In genomic region chr17:37180371-37180770, GRCh38 we compare ENCODE assay signal across 16 cellular contexts.
"Had no signal": no experiment of that assay in that cellular context is flagged by ENCODE, and none has a peak within 500 bp of the region (broad histone marks: within the 10 kb centered on the region; RNA-seq: fewer than 3 reads in every experiment).

No MANE protein-coding gene starts in this region.

- H3K27me3 Mint-ChIP-seq: activated CD4-positive, alpha-beta T cell treated with anti-CD3 and anti-CD28 coated beads for 36 hours; activated naive CD8-positive, alpha-beta T cell treated with anti-CD3 and anti-CD28 coated beads, Interleukin-2, amount 10 ng/mL, durations not matched to agents 7 days and 5 days; dendritic cell treated with granulocyte-macrophage colony-stimulating factor and Interleukin-4, amounts not matched to agents 40 ng/mL and 50 ng/mL, for 4 days; effector memory CD8-positive, alpha-beta T cell; stimulated activated naive B cell treated with anti-CD40 and anti-IgM and Interleukin-4, amounts not matched to agents 10 μg/mL and 1 μg/mL and 100 μg/mL, for 72 hours had no signal

- H3K9me3 Mint-ChIP-seq: activated naive CD8-positive, alpha-beta T cell treated with anti-CD3 and anti-CD28 coated beads, Interleukin-2, amount 10 ng/mL, durations not matched to agents 7 days and 5 days; dendritic cell treated with granulocyte-macrophage colony-stimulating factor and Interleukin-4, amounts not matched to agents 40 ng/mL and 50 ng/mL, for 4 days; effector memory CD8-positive, alpha-beta T cell; natural killer cell; stimulated activated naive B cell treated with anti-CD40 and anti-IgM and Interleukin-4, amounts not matched to agents 10 μg/mL and 1 μg/mL and 100 μg/mL, for 72 hours had no signal

- DNase-seq: activated CD4-positive, alpha-beta T cell treated with anti-CD3 and anti-CD28 coated beads for 36 hours; activated CD8-positive, alpha-beta memory T cell treated with anti-CD3 and anti-CD28 coated beads, Interleukin-2, amount 50 U/mL, for 48 hours; activated CD8-positive, alpha-beta T cell treated with anti-CD3 and anti-CD28 coated beads, Interleukin-2, amount 10 ng/mL, durations not matched to agents 7 days and 5 days; activated naive CD8-positive, alpha-beta T cell treated with anti-CD3 and anti-CD28 coated beads, Interleukin-2, amount 10 ng/mL, durations not matched to agents 7 days and 5 days; central memory CD4-positive, alpha-beta T cell; effector memory CD8-positive, alpha-beta T cell; mucosa of descending colon; natural killer cell; right lobe of liver; stimulated activated CD4-positive, alpha-beta T cell treated with anti-CD3 and anti-CD28 coated beads, Interleukin-2, amount 100 ng/mL, for 24 hours; stimulated activated naive B cell treated with anti-CD40 and anti-IgM and Interleukin-4, amounts not matched to agents 10 μg/mL and 1 μg/mL and 100 μg/mL, for 72 hours; substantia nigra; transverse colon had no signal

- H3K36me3 Mint-ChIP-seq: natural killer cell had no signal

- H3K27ac Mint-ChIP-seq: activated CD4-positive, alpha-beta T cell treated with anti-CD3 and anti-CD28 coated beads for 36 hours; activated CD8-positive, alpha-beta T cell treated with anti-CD3 and anti-CD28 coated beads, Interleukin-2, amount 10 ng/mL, durations not matched to agents 7 days and 5 days; activated naive CD8-positive, alpha-beta T cell treated with anti-CD3 and anti-CD28 coated beads, Interleukin-2, amount 10 ng/mL, durations not matched to agents 7 days and 5 days; dendritic cell treated with granulocyte-macrophage colony-stimulating factor and Interleukin-4, amounts not matched to agents 40 ng/mL and 50 ng/mL, for 4 days; effector memory CD8-positive, alpha-beta T cell; natural killer cell; stimulated activated naive B cell treated with anti-CD40 and anti-IgM and Interleukin-4, amounts not matched to agents 10 μg/mL and 1 μg/mL and 100 μg/mL, for 72 hours had no signal

- H3K4me3 ChIP-seq: ascending aorta, mucosa of descending colon, prostate gland, right lobe of liver, transverse colon had no signal

- ATAC-seq: activated CD4-positive, alpha-beta T cell treated with anti-CD3 and anti-CD28 coated beads for 36 hours; activated CD8-positive, alpha-beta T cell treated with anti-CD3 and anti-CD28 coated beads, Interleukin-2, amount 10 ng/mL, durations not matched to agents 7 days and 5 days; effector memory CD8-positive, alpha-beta T cell; mucosa of descending colon; natural killer cell; right lobe of liver; stimulated activated naive B cell treated with anti-CD40 and anti-IgM and Interleukin-4, amounts not matched to agents 10 μg/mL and 1 μg/mL and 100 μg/mL, for 72 hours had no signal

- H3K4me1 Mint-ChIP-seq: activated CD4-positive, alpha-beta T cell treated with anti-CD3 and anti-CD28 coated beads for 36 hours; activated naive CD8-positive, alpha-beta T cell treated with anti-CD3 and anti-CD28 coated beads, Interleukin-2, amount 10 ng/mL, durations not matched to agents 7 days and 5 days; natural killer cell; stimulated activated naive B cell treated with anti-CD40 and anti-IgM and Interleukin-4, amounts not matched to agents 10 μg/mL and 1 μg/mL and 100 μg/mL, for 72 hours had no signal

- H3K27me3 ChIP-seq: ascending aorta, right lobe of liver, transverse colon had no signal

- H3K4me1 ChIP-seq: ascending aorta, right lobe of liver, transverse colon had no signal

- H3K4me3 Mint-ChIP-seq: activated CD4-positive, alpha-beta T cell treated with anti-CD3 and anti-CD28 coated beads for 36 hours; activated CD8-positive, alpha-beta T cell treated with anti-CD3 and anti-CD28 coated beads, Interleukin-2, amount 10 ng/mL, durations not matched to agents 7 days and 5 days; activated naive CD8-positive, alpha-beta T cell treated with anti-CD3 and anti-CD28 coated beads, Interleukin-2, amount 10 ng/mL, durations not matched to agents 7 days and 5 days; dendritic cell treated with granulocyte-macrophage colony-stimulating factor and Interleukin-4, amounts not matched to agents 40 ng/mL and 50 ng/mL, for 4 days; effector memory CD8-positive, alpha-beta T cell; natural killer cell; stimulated activated naive B cell treated with anti-CD40 and anti-IgM and Interleukin-4, amounts not matched to agents 10 μg/mL and 1 μg/mL and 100 μg/mL, for 72 hours had no signal

- H3K36me3 ChIP-seq: prostate gland had no signal

- H3K27ac ChIP-seq: ascending aorta, prostate gland, right lobe of liver, transverse colon had no signal

- H3K9me3 ChIP-seq: ascending aorta, mucosa of descending colon, prostate gland, right lobe of liver, transverse colon had no signal
